ENCODE assay signal across 26 cellular contexts in the genomic region with DNA sequence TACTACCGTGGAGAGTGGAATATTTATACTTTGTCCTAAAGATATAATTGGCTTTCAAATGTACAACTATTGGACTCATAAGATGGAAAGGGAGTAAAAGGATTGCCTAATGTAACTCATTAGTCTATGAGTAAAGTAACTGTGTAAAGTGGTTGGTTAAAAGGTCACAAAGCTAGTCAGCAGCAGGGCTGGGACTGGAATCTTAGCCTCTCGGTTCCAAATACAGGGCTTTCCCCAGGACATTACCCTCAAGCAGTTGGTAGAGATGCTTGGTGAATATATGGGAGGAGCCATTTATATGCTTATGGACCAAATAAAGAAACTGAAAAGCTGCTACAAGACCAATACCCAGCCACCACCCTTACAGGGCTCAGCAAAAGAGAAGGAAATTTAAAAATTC.
"Had no signal": no experiment of that assay in that cellular context is flagged by ENCODE, and none has a peak within 500 bp of the region (broad histone marks: within the 10 kb centered on the region; RNA-seq: fewer than 3 reads in every experiment).

No MANE protein-coding gene starts in this region.

- H3K4me1 ChIP-seq: colonic mucosa, parathyroid adenoma had no signal

- H3K36me3 ChIP-seq: colonic mucosa, heart right ventricle, left lung, neural progenitor cell, sigmoid colon, thoracic aorta, tibial nerve, upper lobe of left lung had no signal

- H3K36me3 Mint-ChIP-seq: naive thymus-derived CD4-positive, alpha-beta T cell; neural progenitor cell had no signal

- H3K4me3 Mint-ChIP-seq: dendritic cell treated with granulocyte-macrophage colony-stimulating factor and Interleukin-4, amounts not matched to agents 40 ng/mL and 50 ng/mL, for 4 days; endodermal cell; naive thymus-derived CD4-positive, alpha-beta T cell; nephron; neural progenitor cell; stimulated activated naive B cell treated with anti-CD40 and anti-IgM and Interleukin-4, amounts not matched to agents 10 μg/mL and 1 μg/mL and 100 μg/mL, for 72 hours; stimulated activated naive CD8-positive, alpha-beta T cell treated with anti-CD3 and anti-CD28 coated beads, Interleukin-15, Interleukin-2, amounts not matched to agents 100 ng/mL and 50 ng/mL, for 24 hours had no signal

- H3K27ac Mint-ChIP-seq: endodermal cell; naive thymus-derived CD4-positive, alpha-beta T cell; nephron; neural progenitor cell; progenitor cell of endocrine pancreas; stimulated activated naive B cell treated with anti-CD40 and anti-IgM and Interleukin-4, amounts not matched to agents 10 μg/mL and 1 μg/mL and 100 μg/mL, for 72 hours; stimulated activated naive CD8-positive, alpha-beta T cell treated with anti-CD3 and anti-CD28 coated beads, Interleukin-15, Interleukin-2, amounts not matched to agents 100 ng/mL and 50 ng/mL, for 24 hours had no signal

- H3K9me3 Mint-ChIP-seq: dendritic cell treated with granulocyte-macrophage colony-stimulating factor and Interleukin-4, amounts not matched to agents 40 ng/mL and 50 ng/mL, for 4 days; endodermal cell; naive thymus-derived CD4-positive, alpha-beta T cell; neural progenitor cell; stimulated activated naive B cell treated with anti-CD40 and anti-IgM and Interleukin-4, amounts not matched to agents 10 μg/mL and 1 μg/mL and 100 μg/mL, for 72 hours; stimulated activated naive CD8-positive, alpha-beta T cell treated with anti-CD3 and anti-CD28 coated beads, Interleukin-15, Interleukin-2, amounts not matched to agents 100 ng/mL and 50 ng/mL, for 24 hours had no signal

- H3K9me3 ChIP-seq: colonic mucosa, heart right ventricle, left lung, sigmoid colon, thoracic aorta, tibial nerve, upper lobe of left lung had no signal

- H3K27ac ChIP-seq: colonic mucosa, epithelial cell of prostate, left lung, parathyroid adenoma, thoracic aorta, tibial nerve, upper lobe of left lung had no signal

- ATAC-seq: esophagus mucosa; heart right ventricle; left cardiac atrium; left lung; naive thymus-derived CD4-positive, alpha-beta T cell; right cardiac atrium; stimulated activated naive B cell treated with anti-CD40 and anti-IgM and Interleukin-4, amounts not matched to agents 10 μg/mL and 1 μg/mL and 100 μg/mL, for 72 hours had no signal

- DNase-seq: colonic mucosa; effector CD8-positive, alpha-beta T cell; endodermal cell; foreskin melanocyte; glutamatergic neuron; heart right ventricle; hippocampal formation; left cardiac atrium; left lung; mesendoderm; midbrain; naive thymus-derived CD4-positive, alpha-beta T cell; right cardiac atrium; sigmoid colon; stimulated activated naive B cell treated with anti-CD40 and anti-IgM and Interleukin-4, amounts not matched to agents 10 μg/mL and 1 μg/mL and 100 μg/mL, for 72 hours; upper lobe of left lung had no signal

- H3K4me3 ChIP-seq: colonic mucosa, heart right ventricle, left lung, neural progenitor cell, sigmoid colon, thoracic aorta, tibial nerve, upper lobe of left lung had no signal

- H3K27me3 Mint-ChIP-seq: progenitor cell of endocrine pancreas had no signal
